9 cellular contexts compared by ENCODE assay signal in genomic region chr20:20312562-20312961, GRCh38. TPM values are rescaled to one million over a fixed set of nuclear protein-coding genes. Genes with fewer than 3 reads are reported as not detected.
"Had no signal": no experiment of that assay in that cellular context is flagged by ENCODE, and none has a peak within 500 bp of the region (broad histone marks: within the 10 kb centered on the region; RNA-seq: fewer than 3 reads in every experiment).

No MANE protein-coding gene starts in this region.

- FAIRE-seq: G401.6, GM12878, GM12891, GM12892, GM18507, GM19239 had no signal

- DNase-seq: GDM1, GF-D8 had no signal

- ATAC-seq: GM12878 had no signal

- H3K4me3 ChIP-seq: GM12878 had no signal

RNA-seq across cellular contexts. Expression of gene INSM1, which starts 55.3 kb away (rescaled TPM):
- total RNA-seq: G401 had no signal
